ENCODE assay signal across 1 cellular context in the genomic region with DNA sequence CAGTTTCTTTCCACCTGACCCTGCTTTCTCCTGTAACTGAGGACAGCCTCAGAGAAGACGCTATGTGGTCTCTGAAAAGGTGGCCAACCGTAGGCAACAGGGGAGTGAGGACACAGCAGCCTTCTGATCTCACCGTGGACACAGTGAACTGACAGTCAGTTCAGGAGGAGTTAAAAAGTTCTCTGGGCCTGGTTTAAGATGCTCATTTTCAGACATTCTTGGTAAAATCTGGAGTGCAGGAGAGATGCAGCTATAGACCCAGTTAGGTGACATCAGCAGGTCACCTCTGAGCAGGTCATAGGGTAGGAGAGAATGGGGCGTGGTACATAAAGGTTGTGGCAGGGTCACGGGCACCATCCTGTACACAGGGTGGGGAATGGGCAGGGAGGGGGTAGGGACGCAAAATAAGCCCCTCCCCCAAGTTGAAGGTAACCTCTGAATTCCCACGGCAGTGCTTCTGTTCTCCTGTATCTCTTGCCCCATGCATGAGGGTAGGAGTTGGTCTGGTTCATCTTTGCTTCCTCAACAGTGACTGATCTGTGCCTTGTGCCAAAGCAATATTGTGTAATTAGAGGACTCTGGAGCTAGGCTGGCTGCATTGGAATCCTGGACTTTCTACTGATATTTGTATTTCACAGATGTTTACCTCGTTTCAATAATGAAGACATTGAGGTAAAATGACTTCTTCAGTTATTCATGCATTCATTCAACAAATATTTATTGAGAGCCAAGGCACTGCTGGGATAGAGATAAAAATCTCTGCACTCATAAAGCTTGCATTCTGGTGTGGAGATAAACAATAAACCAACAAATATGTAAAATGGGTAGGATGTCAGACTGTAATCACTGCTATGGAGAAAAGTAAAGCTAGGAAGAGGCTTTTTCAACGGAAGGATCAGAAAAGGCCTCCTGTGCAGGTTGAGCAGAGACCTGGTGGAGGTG.
TF ChIP-seq lines count a peak whose summit lies in the region.

No MANE protein-coding gene starts in this region.

TF ChIP-seq in K562, 482 proteins besides CTCF, POLR2A, EP300 and RAD21:
- TF ChIP-seq HMG20A (CRISPR knock-in tag; conservative IDR thresholded peaks at IDR 0.05) (no peak), ELF4 (CRISPR knock-in tag; IDR thresholded peaks at IDR 0.05) (no peak), MCM5 (IDR thresholded peaks at IDR 0.05; ENCODE audit: low read depth) (no peak), CHCHD3 (CRISPR knock-in tag; IDR thresholded peaks at IDR 0.05) (no peak), RNF219 (CRISPR knock-in tag; IDR thresholded peaks at IDR 0.05) (no peak)
- TF ChIP-seq, protein P1, sequence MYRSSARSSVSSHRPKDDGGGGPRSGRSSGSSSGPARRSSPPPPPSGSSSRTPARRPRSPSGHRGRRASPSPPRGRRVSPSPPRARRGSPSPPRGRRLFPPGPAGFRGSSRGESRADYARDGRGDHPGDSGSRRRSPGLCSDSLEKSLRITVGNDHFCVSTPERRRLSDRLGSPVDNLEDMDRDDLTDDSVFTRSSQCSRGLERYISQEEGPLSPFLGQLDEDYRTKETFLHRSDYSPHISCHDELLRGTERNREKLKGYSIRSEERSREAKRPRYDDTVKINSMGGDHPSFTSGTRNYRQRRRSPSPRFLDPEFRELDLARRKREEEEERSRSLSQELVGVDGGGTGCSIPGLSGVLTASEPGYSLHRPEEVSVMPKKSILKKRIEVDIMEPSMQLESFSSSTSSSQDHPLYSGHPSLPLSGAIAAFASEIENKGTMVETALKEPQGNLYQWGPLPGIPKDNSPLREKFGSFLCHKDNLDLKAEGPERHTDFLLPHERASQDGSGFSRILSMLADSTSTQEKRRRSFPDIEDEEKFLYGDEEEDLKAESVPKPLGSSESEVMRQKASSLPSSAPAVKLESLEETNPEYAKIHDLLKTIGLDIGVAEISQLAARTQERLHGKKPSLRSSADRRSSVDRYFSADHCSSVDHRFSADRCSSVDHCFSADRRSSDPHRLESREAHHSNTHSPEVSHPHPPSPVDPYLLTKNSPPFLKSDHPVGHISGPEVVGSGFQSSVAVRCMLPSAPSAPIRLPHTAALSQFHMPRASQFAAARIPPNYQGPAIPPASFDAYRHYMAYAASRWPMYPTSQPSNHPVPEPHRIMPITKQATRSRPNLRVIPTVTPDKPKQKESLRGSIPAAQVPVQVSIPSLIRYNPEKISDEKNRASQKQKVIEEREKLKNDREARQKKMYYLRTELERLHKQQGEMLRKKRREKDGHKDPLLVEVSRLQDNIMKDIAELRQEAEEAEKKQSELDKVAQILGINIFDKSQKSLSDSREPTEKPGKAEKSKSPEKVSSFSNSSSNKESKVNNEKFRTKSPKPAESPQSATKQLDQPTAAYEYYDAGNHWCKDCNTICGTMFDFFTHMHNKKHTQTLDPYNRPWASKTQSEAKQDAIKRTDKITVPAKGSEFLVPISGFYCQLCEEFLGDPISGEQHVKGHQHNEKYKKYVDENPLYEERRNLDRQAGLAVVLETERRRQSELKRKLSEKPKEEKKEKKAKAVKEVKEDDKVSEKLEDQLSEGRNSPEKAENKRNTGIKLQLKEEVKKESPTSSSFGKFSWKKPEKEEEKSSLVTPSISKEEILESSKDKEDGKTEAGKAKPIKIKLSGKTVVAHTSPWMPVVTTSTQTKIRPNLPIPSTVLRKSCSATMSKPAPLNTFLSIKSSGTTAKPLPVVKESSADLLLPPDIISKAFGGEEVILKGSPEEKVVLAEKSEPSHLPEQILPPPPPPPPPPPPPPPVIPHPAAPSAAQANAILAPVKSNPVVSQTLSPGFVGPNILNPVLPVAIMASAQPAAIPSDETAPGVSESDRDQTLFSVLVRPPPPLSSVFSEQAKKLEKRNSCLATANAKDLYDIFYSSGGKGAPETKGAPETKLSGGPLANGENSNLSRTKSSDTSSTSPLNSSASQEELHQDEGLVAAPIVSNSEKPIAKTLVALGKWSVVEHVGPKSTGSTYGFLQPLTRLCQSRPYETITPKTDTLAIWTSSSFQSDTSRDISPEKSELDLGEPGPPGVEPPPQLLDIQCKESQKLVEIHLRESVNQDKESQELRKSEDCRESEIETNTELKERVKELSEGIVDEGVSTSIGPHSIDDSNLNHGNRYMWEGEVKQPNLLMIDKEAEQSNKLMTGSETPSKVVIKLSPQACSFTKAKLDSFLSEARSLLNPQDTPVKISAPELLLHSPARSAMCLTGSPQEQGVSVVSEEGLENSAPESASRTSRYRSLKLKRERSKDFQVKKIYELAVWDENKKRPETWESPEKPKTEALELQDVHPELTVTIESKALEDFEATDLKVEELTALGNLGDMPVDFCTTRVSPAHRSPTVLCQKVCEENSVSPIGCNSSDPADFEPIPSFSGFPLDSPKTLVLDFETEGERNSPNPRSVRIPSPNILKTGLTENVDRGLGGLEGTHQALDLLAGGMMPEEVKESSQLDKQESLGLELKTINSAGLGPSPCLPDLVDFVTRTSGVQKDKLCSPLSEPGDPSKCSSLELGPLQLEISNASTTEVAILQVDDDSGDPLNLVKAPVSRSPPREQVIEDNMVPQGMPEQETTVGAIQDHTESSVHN (IDR thresholded peaks at IDR 0.05; ENCODE audit: borderline replicate concordance in 1 of 2, low read depth in 1 of 2), result no peak
